ENCODE assay signal across 11 cellular contexts in the genomic region with DNA sequence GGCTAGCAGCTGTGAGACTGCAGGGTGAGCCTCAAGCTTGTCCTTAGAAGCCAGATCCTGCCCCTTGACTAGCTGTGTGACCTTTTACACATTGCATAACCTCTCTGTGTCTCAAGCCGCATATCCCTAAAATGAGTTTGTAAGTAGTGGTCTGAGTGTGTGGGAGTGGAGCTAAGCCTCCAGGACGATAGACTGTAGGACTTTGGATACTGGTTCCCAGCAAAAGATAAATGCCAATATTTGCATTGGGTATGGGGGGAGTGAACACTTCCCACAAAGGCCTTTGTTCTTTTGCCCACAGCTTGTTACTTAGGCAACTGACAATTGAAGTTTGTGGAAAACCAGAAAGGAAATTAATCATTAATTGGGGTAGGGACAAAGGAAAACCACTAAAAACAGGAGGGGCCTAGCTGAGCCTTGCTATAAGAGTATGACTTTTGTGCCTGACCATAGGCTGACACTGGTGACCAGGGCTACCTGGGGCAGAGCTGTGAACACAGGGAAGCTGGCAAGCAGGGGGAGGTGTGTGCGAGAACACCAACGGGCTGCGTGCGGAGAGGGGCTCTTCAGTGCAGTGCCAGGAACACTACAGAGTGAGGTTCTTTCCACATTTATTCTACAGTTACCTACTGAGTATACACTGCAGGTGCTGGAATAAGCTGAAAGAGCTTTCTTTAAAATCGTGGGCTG.
DNase-seq lines count a peak whose midpoint lies in the region; ATAC-seq and TF ChIP-seq lines count a peak whose summit lies in the region.
"Had no signal": no experiment of that assay in that cellular context is flagged by ENCODE, and none has a peak within 500 bp of the region (broad histone marks: within the 10 kb centered on the region; RNA-seq: fewer than 3 reads in every experiment).

No MANE protein-coding gene starts in this region.

- H2AK5ac ChIP-seq in mesendoderm (ENCODE audit: low read length) = no peak overlapping the region

- H3K4me2 ChIP-seq in mesendoderm (ENCODE audit: low read length) = no peak overlapping the region

- H3K36me3 ChIP-seq in mesendoderm (ENCODE audit: control insufficient read depth, insufficient read depth, low read length) = no peaks in the 10 kb centered on the region

- no peak for TF ChIP-seq CTCF in VCaP (conservative IDR thresholded peaks at IDR 0.05)

- ATAC-seq in HG03108 (IDR thresholded peaks at IDR 0.05; ENCODE audit: unreplicated experiment) (peak; percentile 56), GM21723 (IDR thresholded peaks at IDR 0.05; ENCODE audit: unreplicated experiment) (no peak), HG02973 (IDR thresholded peaks at IDR 0.05; ENCODE audit: unreplicated experiment) (no peak), Right ventricle myocardium superior (ENCODE audit: poor library complexity) (no peak)

- no peaks in the 10 kb centered on the region for H3K79me1 ChIP-seq in mesendoderm (ENCODE audit: low read length)

- H3K27me3 ChIP-seq in mesendoderm (ENCODE audit: insufficient read depth, low read length, poor library complexity) = no peaks in the 10 kb centered on the region

- peaks cover 4% of the 10 kb centered on the region for H3K4me1 ChIP-seq in mesendoderm (ENCODE audit: control insufficient read depth, low read depth, low read length)

- WGBS in mesendoderm (ENCODE audit: extremely low coverage, insufficient coverage, low lambda C conversion rate) = no CpG with 5 or more reads among the region's 7 CpGs

- H3K4ac ChIP-seq in mesendoderm (ENCODE audit: low read depth, low read length) = no peak overlapping the region

- DNase-seq in DMS53 (lab: John Stamatoyannopoulos, UW) (peak; percentile 97), mesendoderm (peak; percentile 48), Right ventricle myocardium superior (no peak), GM03348 (ENCODE audit: low spot score) (no peak)
- DNase-seq: activated naive CD8-positive, alpha-beta T cell treated with anti-CD3 and anti-CD28 coated beads, Interleukin-2, amount 10 ng/mL, durations not matched to agents 7 days and 5 days; GOT3; NCI-H524 had no signal

- no peak overlapping the region for H3K23ac ChIP-seq in mesendoderm (ENCODE audit: low read length)

- peak overlapping the region; percentile 73 for H3K56ac ChIP-seq in mesendoderm (ENCODE audit: low read length)

- H2BK5ac ChIP-seq in mesendoderm (ENCODE audit: low read length) = peak overlapping the region; percentile 71

- H3K4me3 ChIP-seq in mesendoderm (ENCODE audit: low read length) = no peak overlapping the region

- H3K9ac ChIP-seq in mesendoderm (ENCODE audit: low read length) = no peak overlapping the region

- intact Hi-C loops in Right ventricle myocardium superior (cut with DNase I) = no loop called here

- H3K27ac ChIP-seq in VCaP (peak overlapping the region; percentile 61), mesendoderm (ENCODE audit: low read depth, low read length) (no peak overlapping the region)

- no peak overlapping the region for H2BK15ac ChIP-seq in mesendoderm (replicated peaks; ENCODE audit: low read depth)

- H3K79me2 ChIP-seq in mesendoderm (ENCODE audit: control insufficient read depth, insufficient read depth, low read length) = no peaks in the 10 kb centered on the region

- H2BK120ac ChIP-seq in mesendoderm (ENCODE audit: low read depth, low read length) = no peak overlapping the region

- H3K18ac ChIP-seq in mesendoderm (ENCODE audit: low read length) = no peak overlapping the region

- no peak overlapping the region for H4K5ac ChIP-seq in mesendoderm (ENCODE audit: low read length)

- no peak overlapping the region for H4K8ac ChIP-seq in mesendoderm (ENCODE audit: low read depth, low read length)

Comparison
In these comparisons a context has a peak if more than half of its experiments do, and no peak if none do; other contexts are left out.
1. DNase-seq: peak in DMS53 (single experiment) and mesendoderm (single experiment); none in Right ventricle myocardium superior (single experiment) and GM03348 (single experiment).